ENCODE assay signal across 10 cellular contexts in genomic region chr2:216188268-216188850, GRCh38.
DNase-seq lines count a peak whose midpoint lies in the region; ATAC-seq and TF ChIP-seq lines count a peak whose summit lies in the region.
"Had no signal": no experiment of that assay in that cellular context is flagged by ENCODE, and none has a peak within 500 bp of the region (broad histone marks: within the 10 kb centered on the region; RNA-seq: fewer than 3 reads in every experiment).

No MANE protein-coding gene starts in this region.

- H3K9me2 ChIP-seq in hepatocyte (replicated peaks; ENCODE audit: insufficient read depth) = no peaks in the 10 kb centered on the region

- no peak for ATAC-seq in GM21723 (IDR thresholded peaks at IDR 0.05; ENCODE audit: unreplicated experiment)

- no peak for DNase-seq in activated CD4-positive, alpha-beta T cell treated with anti-CD3 and anti-CD28 coated beads, Interleukin-2, amount 10 ng/mL, durations not matched to agents 7 days and 5 days
- DNase-seq in activated CD4-positive, alpha-beta T cell treated with anti-CD3 and anti-CD28 coated beads for 4 hours = no peak
- DNase-seq in hepatocyte (ENCODE audit: low spot score) = no peak
- no peak for DNase-seq in AG08396 (ENCODE audit: low spot score)
- DNase-seq in NAMALWA (ENCODE audit: low spot score) = no peak
- DNase-seq: activated CD4-positive, alpha-beta T cell treated with anti-CD3 and anti-CD28 coated beads for 48 hours had no signal

- H2AFZ ChIP-seq in hepatocyte = no peak overlapping the region

- POLR2A ChIA-PET in activated CD4-positive, alpha-beta T cell treated with anti-CD3 and anti-CD28 coated beads, Interleukin-2, amount 10 ng/mL, durations not matched to agents 7 days and 5 days (lab: Charles Lee) = no interaction called here

- H3K9me3 ChIP-seq in hepatocyte (ENCODE audit: low read depth) (no peaks in the 10 kb centered on the region), subcutaneous abdominal adipose tissue (ENCODE audit: control insufficient read depth in 5 of 5, low read length in 5 of 5) (no peaks in the 10 kb centered on the region)
- H3K9me3 ChIP-seq: esophagus muscularis mucosa had no signal

- H3K27ac ChIP-seq in VCaP (peak overlapping the region; percentile 45), hepatocyte (peak overlapping the region; percentile 16), subcutaneous abdominal adipose tissue (ENCODE audit: low read depth, low read length) (peak overlapping the region; percentile 43)
- H3K27ac ChIP-seq: esophagus muscularis mucosa had no signal

- H3K4me1 ChIP-seq in hepatocyte (ENCODE audit: insufficient read depth) (peaks cover 12% of the 10 kb centered on the region), subcutaneous abdominal adipose tissue (ENCODE audit: control insufficient read depth in 5 of 5, insufficient read depth in 5 of 5, low read length in 5 of 5) (peaks cover 0 to 22% (median 18%) of the 10 kb centered on the region in 5 donors)

- H3K4me1 Mint-ChIP-seq in activated CD4-positive, alpha-beta T cell treated with anti-CD3 and anti-CD28 coated beads, Interleukin-2, amount 10 ng/mL, durations not matched to agents 7 days and 5 days = peaks cover 51% of the 10 kb centered on the region

- H3K4me3 ChIP-seq in hepatocyte = no peak overlapping the region
- H3K4me3 ChIP-seq in subcutaneous abdominal adipose tissue (ENCODE audit: low read depth in 1 of 5, low read length in 5 of 5) = no peak overlapping the region
- H3K4me3 ChIP-seq: esophagus muscularis mucosa had no signal

- H3K79me2 ChIP-seq in hepatocyte = peaks cover 75% of the 10 kb centered on the region

- peaks cover 49% of the 10 kb centered on the region for H4K20me1 ChIP-seq in hepatocyte (ENCODE audit: insufficient read depth, poor library complexity, severe bottlenecking)

- TF ChIP-seq CTCF in VCaP (conservative IDR thresholded peaks at IDR 0.05) (no peak), hepatocyte (IDR thresholded peaks at IDR 0.05; ENCODE audit: poor library complexity) (no peak)

- peak overlapping the region; percentile 50 for H3K27ac Mint-ChIP-seq in activated CD4-positive, alpha-beta T cell treated with anti-CD3 and anti-CD28 coated beads, Interleukin-2, amount 10 ng/mL, durations not matched to agents 7 days and 5 days

- CTCF ChIA-PET in activated CD4-positive, alpha-beta T cell treated with anti-CD3 and anti-CD28 coated beads, Interleukin-2, amount 10 ng/mL, durations not matched to agents 7 days and 5 days (lab: Charles Lee) = no interaction called here

- no peaks in the 10 kb centered on the region for H3K9me3 Mint-ChIP-seq in activated CD4-positive, alpha-beta T cell treated with anti-CD3 and anti-CD28 coated beads, Interleukin-2, amount 10 ng/mL, durations not matched to agents 7 days and 5 days

- H3K36me3 ChIP-seq in hepatocyte (replicated peaks; ENCODE audit: insufficient read depth, low read depth) (no peaks in the 10 kb centered on the region), subcutaneous abdominal adipose tissue (ENCODE audit: control insufficient read depth in 5 of 5, insufficient read depth in 5 of 5, low read length in 5 of 5) (peaks cover 14 to 20% (median 17%) of the 10 kb centered on the region in 5 donors)

- no peaks in the 10 kb centered on the region for H3K27me3 Mint-ChIP-seq in activated CD4-positive, alpha-beta T cell treated with anti-CD3 and anti-CD28 coated beads, Interleukin-2, amount 10 ng/mL, durations not matched to agents 7 days and 5 days

- peak overlapping the region in 2 of 5 donors; percentile 12 to 53 for H3K9ac ChIP-seq in subcutaneous abdominal adipose tissue (ENCODE audit: low read length in 5 of 5)

- H3K36me3 Mint-ChIP-seq in activated CD4-positive, alpha-beta T cell treated with anti-CD3 and anti-CD28 coated beads, Interleukin-2, amount 10 ng/mL, durations not matched to agents 7 days and 5 days (ENCODE audit: low read depth) = peaks cover 62% of the 10 kb centered on the region

- H3K4me3 Mint-ChIP-seq in activated CD4-positive, alpha-beta T cell treated with anti-CD3 and anti-CD28 coated beads, Interleukin-2, amount 10 ng/mL, durations not matched to agents 7 days and 5 days = no peak overlapping the region

- WGBS in hepatocyte (ENCODE audit: low lambda C conversion rate, missing lambda C conversion rate) = 40% methylated on average over 3 of the region's 3 CpGs

- H3K4me2 ChIP-seq in hepatocyte = peak overlapping the region; percentile 37

- no peaks in the 10 kb centered on the region for H3K27me3 ChIP-seq in hepatocyte
- H3K27me3 ChIP-seq in subcutaneous abdominal adipose tissue (ENCODE audit: control insufficient read depth in 5 of 5, insufficient read depth in 4 of 5, low read length in 5 of 5) = no peaks in the 10 kb centered on the region
- H3K27me3 ChIP-seq: esophagus muscularis mucosa had no signal
